ENCODE assay signal across 14 cellular contexts in genomic region chr1:160813215-160813614, GRCh38. TPM values are rescaled to one million over a fixed set of nuclear protein-coding genes. Genes with fewer than 3 reads are reported as not detected.
A peak's percentile ranks its signal among the peaks of the same experiment; 100 is the strongest.
DNase-seq lines count a peak whose midpoint lies in the region; ATAC-seq and TF ChIP-seq lines count a peak whose summit lies in the region.
"Had no signal": no experiment of that assay in that cellular context is flagged by ENCODE, and none has a peak within 500 bp of the region (broad histone marks: within the 10 kb centered on the region; RNA-seq: fewer than 3 reads in every experiment).

No MANE protein-coding gene starts in this region.

- H3K27ac Mint-ChIP-seq in activated naive CD8-positive, alpha-beta T cell treated with anti-CD3 and anti-CD28 coated beads, Interleukin-2, amount 50 U/mL, for 24 hours = peak overlapping the region; percentile 44

- intact Hi-C loops in mucosa of descending colon (cut with DNase I, micrococcal nuclease) = no loop called here

- no peak for TF ChIP-seq CTCF in mucosa of descending colon (IDR thresholded peaks at IDR 0.05)

- H3K36me3 Mint-ChIP-seq in activated naive CD8-positive, alpha-beta T cell treated with anti-CD3 and anti-CD28 coated beads, Interleukin-2, amount 50 U/mL, for 24 hours (ENCODE audit: low read depth) = peaks cover 14% of the 10 kb centered on the region

- H3K4me3 Mint-ChIP-seq in activated naive CD8-positive, alpha-beta T cell treated with anti-CD3 and anti-CD28 coated beads, Interleukin-2, amount 50 U/mL, for 24 hours = no peak overlapping the region

- H3K27me3 Mint-ChIP-seq in activated naive CD8-positive, alpha-beta T cell treated with anti-CD3 and anti-CD28 coated beads, Interleukin-2, amount 50 U/mL, for 24 hours = no peaks in the 10 kb centered on the region

- peaks cover 43% of the 10 kb centered on the region for H3K4me1 Mint-ChIP-seq in activated naive CD8-positive, alpha-beta T cell treated with anti-CD3 and anti-CD28 coated beads, Interleukin-2, amount 50 U/mL, for 24 hours

- H3K36me3 ChIP-seq in mucosa of descending colon (ENCODE audit: low read depth) = no peaks in the 10 kb centered on the region
- H3K36me3 ChIP-seq: right lobe of liver had no signal

- no peak overlapping the region for H3K4me3 ChIP-seq in mucosa of descending colon
- H3K4me3 ChIP-seq: right lobe of liver had no signal

- no peaks in the 10 kb centered on the region for H3K4me1 ChIP-seq in mucosa of descending colon (ENCODE audit: low read depth)
- H3K4me1 ChIP-seq: right lobe of liver had no signal

- no peaks in the 10 kb centered on the region for H3K9me3 ChIP-seq in mucosa of descending colon
- H3K9me3 ChIP-seq: right lobe of liver had no signal

- ATAC-seq in HG02973 (IDR thresholded peaks at IDR 0.05; ENCODE audit: unreplicated experiment) = peak; percentile 54
- peak; percentile 89 for ATAC-seq in activated naive CD8-positive, alpha-beta T cell treated with anti-CD3 and anti-CD28 coated beads, Interleukin-2, amount 50 U/mL, for 24 hours
- peak; percentile 69 for ATAC-seq in mucosa of descending colon
- ATAC-seq in GM19397 (IDR thresholded peaks at IDR 0.05; ENCODE audit: unreplicated experiment) = no peak
- ATAC-seq: Right ventricle myocardium inferior had no signal

- H3K9me3 Mint-ChIP-seq in activated naive CD8-positive, alpha-beta T cell treated with anti-CD3 and anti-CD28 coated beads, Interleukin-2, amount 50 U/mL, for 24 hours = no peaks in the 10 kb centered on the region

- peak; percentile 64 for DNase-seq in Daoy (ENCODE audit: low read depth)
- DNase-seq in activated naive CD8-positive, alpha-beta T cell treated with anti-CD3 and anti-CD28 coated beads, Interleukin-2, amount 50 U/mL, for 24 hours = no peak
- no peak for DNase-seq in mucosa of descending colon
- DNase-seq in NCI-H1417 (lab: John Stamatoyannopoulos, UW) = no peak
- no peak for DNase-seq in NCI-H1092 (lab: John Stamatoyannopoulos, UW)
- no peak for DNase-seq in foreskin melanocyte
- DNase-seq: central memory CD4-positive, alpha-beta T cell; DMS153; NCI-H446 treated with DMSO at 0.1 percent for 48 hours; right lobe of liver had no signal

RNA-seq across cellular contexts. Expression of gene LY9, which starts 17.2 kb away (rescaled TPM):
- total RNA-seq in Daoy (2014; rRNA removed; shearing (Covaris generic)) = 0.06 TPM in 1 of 2 replicates, not detected in the other
- total RNA-seq in mucosa of descending colon = 1 to 10 TPM; 1.3 to 2.5 (median 2.3) TPM
- total RNA-seq: myocyte, Right ventricle myocardium inferior had no signal

RNA-seq across cellular contexts. Expression of gene CD244, which starts 49.5 kb away (rescaled TPM):
- not detected in 2 replicates for total RNA-seq in Daoy (2014; rRNA removed; shearing (Covaris generic))
- total RNA-seq in mucosa of descending colon = 1 to 10 TPM in 2 of 3 donors, under 1 TPM in 1; 0.96 to 1.4 (median 1.2) TPM
- total RNA-seq: myocyte had no signal
